Comparison of ENCODE assay signal across 18 cellular contexts in genomic region chr2:127588241-127588640, GRCh38. TPM values are rescaled to one million over a fixed set of nuclear protein-coding genes. Genes with fewer than 3 reads are reported as not detected.
"Had no signal": no experiment of that assay in that cellular context is flagged by ENCODE, and none has a peak within 500 bp of the region (broad histone marks: within the 10 kb centered on the region; RNA-seq: fewer than 3 reads in every experiment).

No MANE protein-coding gene starts in this region.

- H3K4me3 ChIP-seq: colonic mucosa, esophagus muscularis mucosa, left lung, psoas muscle, right lobe of liver, thoracic aorta, uterus had no signal

- DNase-seq: activated CD4-positive, alpha-beta T cell treated with anti-CD3 and anti-CD28 coated beads for 48 hours; activated CD8-positive, alpha-beta T cell treated with anti-CD3 and anti-CD28 coated beads for 36 hours; amniotic stem cell; caudate nucleus; colonic mucosa; left lung; mammary epithelial cell; naive B cell; psoas muscle; uterus had no signal

- H3K9me3 ChIP-seq: colonic mucosa, esophagus muscularis mucosa, left lung, psoas muscle, right lobe of liver, thoracic aorta, uterus had no signal

- H3K27me3 ChIP-seq: colonic mucosa, esophagus muscularis mucosa, left lung, right lobe of liver, uterus had no signal

- ATAC-seq: activated CD8-positive, alpha-beta T cell treated with anti-CD3 and anti-CD28 coated beads for 36 hours; activated T-helper 17 cell treated with anti-CD3 and anti-CD28 coated beads, Interleukin-2, amount 50 U/mL, for 72 hours; left lung; psoas muscle; right lobe of liver had no signal

- H3K36me3 ChIP-seq: colonic mucosa, esophagus muscularis mucosa, left lung, right lobe of liver, thoracic aorta, uterus had no signal

- H3K27ac ChIP-seq: colonic mucosa, esophagus muscularis mucosa, left lung, psoas muscle, right lobe of liver, thoracic aorta, uterus had no signal

- H3K9me3 Mint-ChIP-seq: activated CD8-positive, alpha-beta T cell treated with anti-CD3 and anti-CD28 coated beads for 36 hours; activated T-helper 17 cell treated with anti-CD3 and anti-CD28 coated beads, Interleukin-2, amount 50 U/mL, for 72 hours; naive B cell; stimulated activated naive CD8-positive, alpha-beta T cell treated with anti-CD3 and anti-CD28 coated beads, Interleukin-15, amount 100 ng/mL, for 72 hours; T-helper 1 cell treated with Interleukin-12 subunit alpha and Interleukin-12 subunit beta and Interleukin-4 antibody, amounts not matched to agents 30 μg/mL and 1 μg/mL, for 36 hours had no signal

- H3K27me3 Mint-ChIP-seq: activated CD8-positive, alpha-beta T cell treated with anti-CD3 and anti-CD28 coated beads for 36 hours; activated naive CD8-positive, alpha-beta T cell; activated T-helper 17 cell treated with anti-CD3 and anti-CD28 coated beads, Interleukin-2, amount 50 U/mL, for 72 hours; naive B cell; stimulated activated naive CD8-positive, alpha-beta T cell treated with anti-CD3 and anti-CD28 coated beads, Interleukin-15, amount 100 ng/mL, for 72 hours had no signal

- H3K27ac Mint-ChIP-seq: activated CD8-positive, alpha-beta T cell treated with anti-CD3 and anti-CD28 coated beads for 36 hours; activated naive CD8-positive, alpha-beta T cell; activated T-helper 17 cell treated with anti-CD3 and anti-CD28 coated beads, Interleukin-2, amount 50 U/mL, for 72 hours; naive B cell; stimulated activated naive CD8-positive, alpha-beta T cell treated with anti-CD3 and anti-CD28 coated beads, Interleukin-15, amount 100 ng/mL, for 72 hours; T-helper 1 cell treated with Interleukin-12 subunit alpha and Interleukin-12 subunit beta and Interleukin-4 antibody, amounts not matched to agents 30 μg/mL and 1 μg/mL, for 36 hours had no signal

- H3K4me3 Mint-ChIP-seq: activated CD8-positive, alpha-beta T cell treated with anti-CD3 and anti-CD28 coated beads for 36 hours; activated naive CD8-positive, alpha-beta T cell; activated T-helper 17 cell treated with anti-CD3 and anti-CD28 coated beads, Interleukin-2, amount 50 U/mL, for 72 hours; naive B cell; stimulated activated naive CD8-positive, alpha-beta T cell treated with anti-CD3 and anti-CD28 coated beads, Interleukin-15, amount 100 ng/mL, for 72 hours; T-helper 1 cell treated with Interleukin-12 subunit alpha and Interleukin-12 subunit beta and Interleukin-4 antibody, amounts not matched to agents 30 μg/mL and 1 μg/mL, for 36 hours had no signal

- H3K4me1 Mint-ChIP-seq: activated T-helper 17 cell treated with anti-CD3 and anti-CD28 coated beads, Interleukin-2, amount 50 U/mL, for 72 hours had no signal

- H3K4me1 ChIP-seq: colonic mucosa, left lung, psoas muscle, right lobe of liver, uterus had no signal

- H3K36me3 Mint-ChIP-seq: activated naive CD8-positive, alpha-beta T cell; naive B cell had no signal

RNA-seq across cellular contexts. Expression of gene MYO7B, which starts 52.8 kb away (rescaled TPM):
- total RNA-seq: mammary epithelial cell had no signal
- polyA plus RNA-seq: mammary epithelial cell had no signal

RNA-seq across cellular contexts. Expression of gene GPR17, which starts 57.7 kb away (rescaled TPM):
- total RNA-seq: activated CD8-positive, alpha-beta T cell treated with anti-CD3 and anti-CD28 coated beads for 36 hours; activated T-helper 17 cell treated with anti-CD3 and anti-CD28 coated beads, Interleukin-2, amount 50 U/mL, for 72 hours; mammary epithelial cell; mononuclear cell; right lobe of liver; thoracic aorta had no signal
- polyA plus RNA-seq: mammary epithelial cell had no signal
